ENCODE assay signal across 17 cellular contexts in genomic region chr18:78777992-78778391, GRCh38.
"Had no signal": no experiment of that assay in that cellular context is flagged by ENCODE, and none has a peak within 500 bp of the region (broad histone marks: within the 10 kb centered on the region; RNA-seq: fewer than 3 reads in every experiment).

No MANE protein-coding gene starts in this region.

- H3K27ac Mint-ChIP-seq: naive thymus-derived CD8-positive, alpha-beta T cell; progenitor cell of endocrine pancreas had no signal

- H3K36me3 Mint-ChIP-seq: naive thymus-derived CD8-positive, alpha-beta T cell had no signal

- H3K27ac ChIP-seq: dorsolateral prefrontal cortex, hepatocyte, ovary, suprapubic skin, tibial artery, upper lobe of right lung, vagina had no signal

- H3K9me3 Mint-ChIP-seq: naive thymus-derived CD8-positive, alpha-beta T cell had no signal

- H3K27me3 ChIP-seq: dorsolateral prefrontal cortex, hepatocyte, ovary, upper lobe of right lung, vagina had no signal

- H3K36me3 ChIP-seq: ovary, suprapubic skin, tibial artery, upper lobe of right lung, vagina had no signal

- H3K4me3 ChIP-seq: dorsolateral prefrontal cortex, hepatocyte, mucosa of descending colon, ovary, suprapubic skin, tibial artery, upper lobe of right lung, vagina had no signal

- H3K4me1 Mint-ChIP-seq: naive thymus-derived CD8-positive, alpha-beta T cell had no signal

- H3K9me3 ChIP-seq: mucosa of descending colon, ovary, suprapubic skin, tibial artery, upper lobe of right lung, vagina had no signal

- H3K4me1 ChIP-seq: suprapubic skin, tibial artery, upper lobe of right lung, vagina had no signal

- H3K4me3 Mint-ChIP-seq: naive thymus-derived CD8-positive, alpha-beta T cell had no signal

- DNase-seq: cortex of kidney; effector CD8-positive, alpha-beta T cell; foreskin melanocyte; kidney glomerular epithelial cell; mammary epithelial cell; mucosa of descending colon; naive thymus-derived CD8-positive, alpha-beta T cell; ovary; right cardiac atrium; stimulated activated naive CD4-positive, alpha-beta T cell treated with Interleukin-2 at 50 U/mL for 16 hours; tibial artery; upper lobe of right lung had no signal
